17 cellular contexts compared by ENCODE assay signal in genomic region chr21:43189936-43190335, GRCh38. TPM values are rescaled to one million over a fixed set of nuclear protein-coding genes. Genes with fewer than 3 reads are reported as not detected.
"Had no signal": no experiment of that assay in that cellular context is flagged by ENCODE, and none has a peak within 500 bp of the region (broad histone marks: within the 10 kb centered on the region; RNA-seq: fewer than 3 reads in every experiment).

No MANE protein-coding gene starts in this region.

- H3K4me2 ChIP-seq: hepatocyte had no signal

- DNase-seq: activated CD8-positive, alpha-beta T cell treated with anti-CD3 and anti-CD28 coated beads for 36 hours; activated naive CD4-positive, alpha-beta T cell treated with anti-CD3 and anti-CD28 coated beads, Interleukin-2, amount 50 U/mL, for 16 hours; activated T-cell treated with anti-CD3 and anti-CD28 coated beads for 4 hours; naive thymus-derived CD8-positive, alpha-beta T cell; stimulated activated CD4-positive, alpha-beta T cell treated with anti-CD3 and anti-CD28 coated beads, Interleukin-1b, Interleukin-23, amount 100 ng/mL, for 48 hours; stimulated activated naive B cell treated with anti-CD40 and anti-IgM and Interleukin-4, amounts not matched to agents 10 μg/mL and 1 μg/mL and 100 μg/mL, for 72 hours; SW 1271; transverse colon had no signal

- H3K79me2 ChIP-seq: hepatocyte had no signal

- ATAC-seq: activated CD8-positive, alpha-beta T cell treated with anti-CD3 and anti-CD28 coated beads for 36 hours; activated T-helper 17 cell treated with anti-CD3 and anti-CD28 coated beads, Interleukin-2, amount 50 U/mL, for 72 hours; mucosa of descending colon; naive thymus-derived CD8-positive, alpha-beta T cell; right cardiac atrium; stimulated activated naive B cell treated with anti-CD40 and anti-IgM and Interleukin-4, amounts not matched to agents 10 μg/mL and 1 μg/mL and 100 μg/mL, for 72 hours had no signal

- H3K27ac ChIP-seq: adrenal gland, hepatocyte, neutrophil, transverse colon had no signal

- H3K9me3 ChIP-seq: adrenal gland, mucosa of descending colon, neutrophil, transverse colon had no signal

- H3K4me3 ChIP-seq: adrenal gland, hepatocyte, mucosa of descending colon, transverse colon had no signal

- H3K36me3 ChIP-seq: adrenal gland, neutrophil, transverse colon had no signal

- H3K27me3 ChIP-seq: adrenal gland, hepatocyte, transverse colon had no signal

- H2AFZ ChIP-seq: hepatocyte had no signal

- H3K4me1 ChIP-seq: adrenal gland had no signal

RNA-seq across cellular contexts. Expression of gene CRYAA, which starts 21.1 kb away (rescaled TPM):
- total RNA-seq: activated CD8-positive, alpha-beta T cell treated with anti-CD3 and anti-CD28 coated beads for 36 hours; activated T-helper 17 cell treated with anti-CD3 and anti-CD28 coated beads, Interleukin-2, amount 50 U/mL, for 72 hours; adrenal gland; hepatocyte; lung microvascular endothelial cell; mucosa of descending colon; naive thymus-derived CD8-positive, alpha-beta T cell; posterior vena cava; right cardiac atrium; subcutaneous adipose tissue; transverse colon had no signal
